In genomic region chr22:30310881-30311771, GRCh38 we compare ENCODE assay signal across 8 cellular contexts. TPM values are rescaled to one million over a fixed set of nuclear protein-coding genes. Genes with fewer than 3 reads are reported as not detected.
DNase-seq lines count a peak whose midpoint lies in the region; ATAC-seq, FAIRE-seq and TF ChIP-seq lines count a peak whose summit lies in the region.

No MANE protein-coding gene starts in this region.

- H3K27ac ChIP-seq in BLaER1 treated with 17β-estradiol and CSF1 and Interleukin-3, amounts not matched to agents 10 nM and 100 nM, result peak overlapping the region; percentile 26 to 94 (median 87); a peak in 20 of 22 replicates
- H3K27ac ChIP-seq in OCI-LY7 (ENCODE audit: low read depth, low read length, poor library complexity, severe bottlenecking) (no peak overlapping the region), neutrophil (peak overlapping the region; percentile 89)

- H3K4me2 ChIP-seq in BLaER1 treated with 17β-estradiol and CSF1 and Interleukin-3, amounts not matched to agents 10 nM and 100 nM, result peak overlapping the region; percentile 73 to 98 (median 95)
- peak overlapping the region; percentile 33; the same call in 1 of the 2 replicates for H3K4me2 ChIP-seq in OCI-LY7 (ENCODE audit: low read length)

- DNase-seq in OCI-LY7 (ENCODE audit: low spot score) (no peak), fibroblast of gingiva (ENCODE audit: low read depth) (peak; percentile 90), H54 (ENCODE audit: insufficient read length, low spot score) (no peak), NCI-H345 (lab: John Stamatoyannopoulos, UW) (no peak)
- DNase-seq in activated effector memory CD4-positive, alpha-beta T cell treated with anti-CD3 and anti-CD28 coated beads, Interleukin-2, amount 50 U/mL, for 16 hours, result no peak

- H3K9ac ChIP-seq in BLaER1 treated with 17β-estradiol and CSF1 and Interleukin-3, amounts not matched to agents 10 nM and 100 nM, result peak overlapping the region in 9 of 11 experiments; percentile 39 to 83 (median 52); a peak in 15 of 22 replicates

- H3K4me3 ChIP-seq in BLaER1 treated with 17β-estradiol and CSF1 and Interleukin-3, amounts not matched to agents 10 nM and 100 nM, result no peak overlapping the region
- H3K4me3 ChIP-seq in OCI-LY7 (ENCODE audit: low read depth, low read length, poor library complexity, severe bottlenecking), result no peak overlapping the region
- H3K4me3 ChIP-seq in neutrophil (ENCODE audit: low read depth in 1 of 2, low read length in 1 of 2), result peak overlapping the region; percentile 2 to 39

- CTCF ChIA-PET in OCI-LY7 (lab: Charles Lee; ENCODE audit: unreplicated experiment), result no interaction called here

- H2AFZ ChIP-seq in OCI-LY7 (ENCODE audit: low read length), result no peak overlapping the region

- intact Hi-C loops in OCI-LY7 (cut with micrococcal nuclease; ENCODE audit: unreplicated experiment), result no loop called here

- peaks cover 0 to 60% (median 0%) of the 10 kb centered on the region in 11 experiments; a peak in 4 of 22 replicates for H4K20me1 ChIP-seq in BLaER1 treated with 17β-estradiol and CSF1 and Interleukin-3, amounts not matched to agents 10 nM and 100 nM
- no peaks in the 10 kb centered on the region for H4K20me1 ChIP-seq in OCI-LY7 (ENCODE audit: insufficient read depth, low read length)

- no peak for ATAC-seq in HG03342 (IDR thresholded peaks at IDR 0.05; ENCODE audit: unreplicated experiment)

- peaks cover 5% of the 10 kb centered on the region; the same call in 1 of the 2 replicates for H3K79me2 ChIP-seq in OCI-LY7 (ENCODE audit: insufficient read depth, low read depth, low read length)

- peaks cover 0 to 4% (median 0%) of the 10 kb centered on the region in 11 experiments; a peak in 1 of 22 replicates for H3K36me3 ChIP-seq in BLaER1 treated with 17β-estradiol and CSF1 and Interleukin-3, amounts not matched to agents 10 nM and 100 nM
- H3K36me3 ChIP-seq in OCI-LY7 (ENCODE audit: insufficient read depth, low read length) (no peaks in the 10 kb centered on the region), neutrophil (no peaks in the 10 kb centered on the region)

- no peaks in the 10 kb centered on the region for H3K9me2 ChIP-seq in OCI-LY7 (ENCODE audit: insufficient read depth, low read length)

- H3K4me1 ChIP-seq in BLaER1 treated with 17β-estradiol and CSF1 and Interleukin-3, amounts not matched to agents 10 nM and 100 nM, result peaks cover 87 to 100% (median 100%) of the 10 kb centered on the region in 10 experiments
- H3K4me1 ChIP-seq in OCI-LY7 (ENCODE audit: insufficient read depth, low read length, poor library complexity, severe bottlenecking), result peaks cover 58% of the 10 kb centered on the region
- peaks cover 76 to 94% of the 10 kb centered on the region in 2 experiments for H3K4me1 ChIP-seq in neutrophil (ENCODE audit: control insufficient read depth in 1 of 2, insufficient read depth in 1 of 2, low read depth in 1 of 2, low read length in 1 of 2)

- no peak for FAIRE-seq in H54 (lab: Jason Lieb, UNC)

- no peak for TF ChIP-seq CTCF in OCI-LY7 (conservative IDR thresholded peaks at IDR 0.05; ENCODE audit: low read length)
- no peak for TF ChIP-seq CTCF in neutrophil (IDR thresholded peaks at IDR 0.05)

- no TSS peak for BruUV-seq in OCI-LY7 (replicated peaks; lab: Mats Ljungman, UMichigan)

- TF ChIP-seq POLR2A in H54 (IDR thresholded peaks at IDR 0.05; ENCODE audit: low read depth, low read length), result no peak

- no peaks in the 10 kb centered on the region for H3K27me3 ChIP-seq in BLaER1 treated with 17β-estradiol and CSF1 and Interleukin-3, amounts not matched to agents 10 nM and 100 nM
- H3K27me3 ChIP-seq in neutrophil, result no peaks in the 10 kb centered on the region

- no peaks in the 10 kb centered on the region for H3K9me3 ChIP-seq in BLaER1 treated with 17β-estradiol and CSF1 and Interleukin-3, amounts not matched to agents 10 nM and 100 nM (replicated peaks in 1 of 11)
- H3K9me3 ChIP-seq in OCI-LY7 (ENCODE audit: low read length) (no peaks in the 10 kb centered on the region), neutrophil (no peaks in the 10 kb centered on the region)

- POLR2A ChIA-PET in OCI-LY7 (lab: Charles Lee), result interaction anchor here (0.9 to 1.4 kb wide), 2 partner anchors 16 to 112 kb away, joined by 4 to 7 read pairs; partner anchors contain the start of gene TBC1D10A

RNA-seq across cellular contexts. Expression of gene TBC1D10A, which starts 15.6 kb away (rescaled TPM):
- total RNA-seq in OCI-LY7 (2014; rRNA removed; shearing (Covaris generic)), result 15.1 and 15.9 TPM in 2 replicates
- 16.2 and 22.5 TPM in 2 replicates for total RNA-seq in OCI-LY7 (2022)

RNA-seq across cellular contexts. Expression of gene CASTOR1, which starts 21.8 kb away (rescaled TPM):
- 3.5 and 9.1 TPM in 2 replicates for total RNA-seq in OCI-LY7 (2014; rRNA removed; shearing (Covaris generic))
- total RNA-seq in OCI-LY7 (2022), result 4.3 and 4.5 TPM in 2 replicates

RNA-seq across cellular contexts. Expression of gene OSM, which starts 44.5 kb away (rescaled TPM):
- 0.18 TPM in 1 of 2 replicates, not detected in the other for total RNA-seq in OCI-LY7 (2014; rRNA removed; shearing (Covaris generic))
- total RNA-seq in OCI-LY7 (2022), result 0.79 and 0.91 TPM in 2 replicates

RNA-seq across cellular contexts. Expression of gene SF3A1, which starts 45.6 kb away (rescaled TPM):
- 44.9 and 71.8 TPM in 2 replicates for total RNA-seq in OCI-LY7 (2014; rRNA removed; shearing (Covaris generic))
- total RNA-seq in OCI-LY7 (2022), result 199 and 200 TPM in 2 replicates

RNA-seq across cellular contexts. Expression of gene CCDC157, which starts 45.7 kb away (rescaled TPM):
- total RNA-seq in OCI-LY7 (2014; rRNA removed; shearing (Covaris generic)), result 3.4 and 4.7 TPM in 2 replicates
- 3.1 and 3.3 TPM in 2 replicates for total RNA-seq in OCI-LY7 (2022)

Comparison
In these comparisons a context has a peak if more than half of its experiments do, and no peak if none do; other contexts are left out.
1. H3K4me3 ChIP-seq: peak in neutrophil (2 of 2); none in BLaER1 treated with 17β-estradiol and CSF1 and Interleukin-3, amounts not matched to agents 10 nM and 100 nM (0 of 10) and OCI-LY7 (single experiment).